Comparison of ENCODE assay signal across 18 cellular contexts in genomic region chr11:107860688-107861087, GRCh38. TPM values are rescaled to one million over a fixed set of nuclear protein-coding genes. Genes with fewer than 3 reads are reported as not detected.
DNase-seq lines count a peak whose midpoint lies in the region; ATAC-seq and TF ChIP-seq lines count a peak whose summit lies in the region.
"Had no signal": no experiment of that assay in that cellular context is flagged by ENCODE, and none has a peak within 500 bp of the region (broad histone marks: within the 10 kb centered on the region; RNA-seq: fewer than 3 reads in every experiment).

No MANE protein-coding gene starts in this region.

- H3K4me1 ChIP-seq in Caco-2, result peaks cover 5% of the 10 kb centered on the region
- H3K4me1 ChIP-seq: pancreas had no signal

- H3K4me3 Mint-ChIP-seq in Caco-2 (ENCODE audit: unreplicated experiment) (peak overlapping the region; percentile 93), T-helper 17 cell (peak overlapping the region; percentile 36), mesothelial cell of epicardium (peak overlapping the region; percentile 34)

- H3K36me3 Mint-ChIP-seq in Caco-2 (ENCODE audit: insufficient read depth, unreplicated experiment) (peaks cover 13% of the 10 kb centered on the region), T-helper 17 cell (ENCODE audit: low read depth) (peaks cover 2% of the 10 kb centered on the region), mesothelial cell of epicardium (no peaks in the 10 kb centered on the region)

- peaks cover 7% of the 10 kb centered on the region for H3K4me1 Mint-ChIP-seq in Caco-2 (ENCODE audit: low read depth, unreplicated experiment)
- peaks cover 27% of the 10 kb centered on the region for H3K4me1 Mint-ChIP-seq in T-helper 17 cell
- peaks cover 14% of the 10 kb centered on the region for H3K4me1 Mint-ChIP-seq in mesothelial cell of epicardium

- CTCF ChIA-PET in Caco-2 (lab: Charles Lee), result no interaction called here

- H3K27me3 Mint-ChIP-seq in Caco-2 (ENCODE audit: insufficient read depth, unreplicated experiment), result no peaks in the 10 kb centered on the region
- H3K27me3 Mint-ChIP-seq in T-helper 17 cell, result peaks cover 5% of the 10 kb centered on the region
- H3K27me3 Mint-ChIP-seq in mesothelial cell of epicardium (ENCODE audit: low read depth), result peaks cover 25% of the 10 kb centered on the region

- H3K36me3 ChIP-seq in Caco-2 (ENCODE audit: control insufficient read depth, insufficient read depth, low read length), result no peaks in the 10 kb centered on the region
- H3K36me3 ChIP-seq: heart right ventricle, pancreas had no signal

- H3K4me3 ChIP-seq in Caco-2 (ENCODE audit: low read depth, low read length), result no peak overlapping the region
- H3K4me3 ChIP-seq: pancreas had no signal

- H3K27ac Mint-ChIP-seq in Caco-2 (ENCODE audit: unreplicated experiment), result no peak overlapping the region
- no peak overlapping the region for H3K27ac Mint-ChIP-seq in T-helper 17 cell
- H3K27ac Mint-ChIP-seq in mesothelial cell of epicardium, result no peak overlapping the region
- H3K27ac Mint-ChIP-seq: CD14-positive monocyte; stimulated activated effector memory CD8-positive, alpha-beta T cell treated with anti-CD3 and anti-CD28 coated beads, Interleukin-12 subunit alpha, Interleukin-12 subunit beta, amount 100 ng/mL, for 72 hours had no signal

- no peak for ATAC-seq in T-helper 17 cell
- no peak for ATAC-seq in GM21515 (IDR thresholded peaks at IDR 0.05; ENCODE audit: unreplicated experiment)
- ATAC-seq: heart right ventricle; pancreas; stimulated activated effector memory CD8-positive, alpha-beta T cell treated with anti-CD3 and anti-CD28 coated beads, Interleukin-12 subunit alpha, Interleukin-12 subunit beta, amount 100 ng/mL, for 72 hours had no signal

- TF ChIP-seq CTCF in Caco-2 (IDR thresholded peaks at IDR 0.05; ENCODE audit: insufficient read depth in 1 of 2, low read depth in 1 of 2, low read length in 1 of 2, severe bottlenecking in 1 of 2, unreplicated experiment in 1 of 2) (no peak), mesothelial cell of epicardium (IDR thresholded peaks at IDR 0.05; ENCODE audit: unreplicated experiment) (no peak)

- H3K9me3 ChIP-seq in Caco-2, result no peaks in the 10 kb centered on the region
- no peaks in the 10 kb centered on the region for H3K9me3 ChIP-seq in T-helper 17 cell (ENCODE audit: control insufficient read depth, low read length, poor library complexity, severe bottlenecking)
- H3K9me3 ChIP-seq: heart right ventricle, pancreas had no signal

- intact Hi-C loops in Caco-2 (cut with micrococcal nuclease; ENCODE audit: unreplicated experiment), result no loop called here

- no peaks in the 10 kb centered on the region for H3K27me3 ChIP-seq in Caco-2 (replicated peaks; ENCODE audit: control insufficient read depth, insufficient read depth, low read length)
- H3K27me3 ChIP-seq: pancreas had no signal

- DNase-seq in NCI-H82 (lab: John Stamatoyannopoulos, UW) (peak; percentile 25), NCI-H82 treated with DMSO at 0.1 percent for 48 hours (lab: John Stamatoyannopoulos, UW; ENCODE audit: unreplicated experiment) (no peak), Caco-2 (no peak), T-helper 17 cell (no peak), mesothelial cell of epicardium (ENCODE audit: low spot score in 2 of 2, unreplicated experiment in 2 of 2) (no peak), kidney glomerular epithelial cell (lab: John Stamatoyannopoulos, UW) (no peak)
- DNase-seq in stimulated activated naive CD4-positive, alpha-beta T cell treated with Interleukin-2 at 50 U/mL for 16 hours (lab: John Stamatoyannopoulos, UW), result no peak
- DNase-seq: activated CD8-positive, alpha-beta memory T cell treated with anti-CD3 and anti-CD28 coated beads for 24 hours; heart right ventricle; kidney; NCI-H1048; NCI-H2171; pancreas; SHP77; trophoblast cell had no signal

- no TSS peak for BruUV-seq in Caco-2 (replicated peaks; lab: Mats Ljungman, UMichigan)

- POLR2A ChIA-PET in Caco-2 (lab: Charles Lee), result no interaction called here

- H3K9me3 Mint-ChIP-seq in Caco-2 (ENCODE audit: unreplicated experiment) (no peaks in the 10 kb centered on the region), mesothelial cell of epicardium (no peaks in the 10 kb centered on the region)
- H3K9me3 Mint-ChIP-seq: stimulated activated effector memory CD8-positive, alpha-beta T cell treated with anti-CD3 and anti-CD28 coated beads, Interleukin-12 subunit alpha, Interleukin-12 subunit beta, amount 100 ng/mL, for 72 hours had no signal

RNA-seq across cellular contexts. Expression of gene SLC35F2, which starts 2.1 kb away (rescaled TPM):
- total RNA-seq in Caco-2 (2022), result 42.5 and 44.9 TPM in 2 replicates
- 1 to 10 TPM; 7.3 to 9.1 TPM for total RNA-seq in T-helper 17 cell
- total RNA-seq in mesothelial cell of epicardium, result 11.9 to 14.5 TPM (median 12.7 TPM) in 3 replicates

Comparison
In these comparisons a context has a peak if more than half of its experiments do, and no peak if none do; other contexts are left out.
1. H3K4me3 Mint-ChIP-seq: peak in every context shown above with its lines; median percentile 93 in Caco-2; 36 in T-helper 17 cell; 34 in mesothelial cell of epicardium.